Comparison of ENCODE assay signal across 25 cellular contexts in the genomic region with DNA sequence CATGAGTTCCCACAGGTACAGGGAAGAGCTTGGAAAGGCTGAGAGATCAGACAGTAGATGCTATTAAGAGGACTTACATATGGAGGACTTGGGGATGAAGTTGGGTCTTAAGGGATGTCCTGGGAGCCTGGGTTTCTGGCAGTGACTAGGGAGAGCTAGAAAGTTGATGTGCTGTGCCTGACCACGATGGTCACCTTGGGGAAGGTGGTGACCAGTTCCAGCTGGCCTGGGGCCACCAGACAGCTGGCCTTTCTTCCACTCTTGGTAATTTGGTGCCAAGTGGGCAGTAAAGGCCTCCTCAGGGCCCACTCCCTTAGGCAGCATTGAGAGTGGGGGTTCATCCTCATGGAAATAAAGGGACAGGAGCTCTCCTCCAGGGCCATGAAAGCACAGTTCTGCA. TPM values are rescaled to one million over a fixed set of nuclear protein-coding genes. Genes with fewer than 3 reads are reported as not detected.
DNase-seq lines count a peak whose midpoint lies in the region; ATAC-seq and TF ChIP-seq lines count a peak whose summit lies in the region.
"Had no signal": no experiment of that assay in that cellular context is flagged by ENCODE, and none has a peak within 500 bp of the region (broad histone marks: within the 10 kb centered on the region; RNA-seq: fewer than 3 reads in every experiment).

No MANE protein-coding gene starts in this region.

- peaks cover 12% of the 10 kb centered on the region for H3K4me1 ChIP-seq in CD4-positive, CD25-positive, alpha-beta regulatory T cell (ENCODE audit: control insufficient read depth, insufficient read depth, low read length, poor library complexity, severe bottlenecking)
- H3K4me1 ChIP-seq in body of pancreas: peaks cover 7% of the 10 kb centered on the region
- H3K4me1 ChIP-seq: HAP-1, SJSA1 had no signal

- H3K27ac ChIP-seq in CD4-positive, CD25-positive, alpha-beta regulatory T cell (ENCODE audit: insufficient read depth, low read length, poor library complexity, severe bottlenecking): no peak overlapping the region
- no peak overlapping the region for H3K27ac ChIP-seq in body of pancreas
- H3K27ac ChIP-seq: 22Rv1, PC-9, SJSA1 had no signal

- H3K36me3 Mint-ChIP-seq in T-helper 1 cell treated with Interleukin-12 subunit alpha and Interleukin-12 subunit beta and Interleukin-4 antibody, amounts not matched to agents 30 μg/mL and 1 μg/mL, for 36 hours (ENCODE audit: low read depth): peaks cover 10% of the 10 kb centered on the region
- peaks cover 15% of the 10 kb centered on the region for H3K36me3 Mint-ChIP-seq in CD4-positive, CD25-positive, alpha-beta regulatory T cell
- peaks cover 6% of the 10 kb centered on the region for H3K36me3 Mint-ChIP-seq in stimulated activated memory B cell treated with anti-CD40 and anti-IgM and Interleukin-4, amounts not matched to agents 10 μg/mL and 1 μg/mL and 100 μg/mL, for 72 hours
- H3K36me3 Mint-ChIP-seq in chondrocyte (ENCODE audit: low read depth): peaks cover 3% of the 10 kb centered on the region

- TF ChIP-seq CTCF in body of pancreas (IDR thresholded peaks at IDR 0.05) (no peak), chondrocyte (IDR thresholded peaks at IDR 0.05) (no peak)

- DNase-seq in T-helper 1 cell: no peak
- DNase-seq in CD4-positive, CD25-positive, alpha-beta regulatory T cell: no peak
- DNase-seq in body of pancreas: peak; percentile 40 to 72 (median 56)
- no peak for DNase-seq in NCI-H1436 (lab: John Stamatoyannopoulos, UW)
- DNase-seq in chondrocyte (ENCODE audit: low spot score): no peak
- DNase-seq: DMS153; DND-41; HFFc6; KG1; MG63; NCI-H1694; NCI-H2029 treated with DMSO at 0.1 percent for 48 hours; NCI-H446 treated with DMSO at 0.1 percent for 48 hours; NCI-H526; NCI-H82; NK-92 treated with Interleukin-12 subunit alpha and Interleukin-12 subunit beta, amount 100 ng/mL, for 24 hours; PC-9; Right ventricle myocardium superior; RPMI8226 had no signal

- H3K4me3 Mint-ChIP-seq in T-helper 1 cell treated with Interleukin-12 subunit alpha and Interleukin-12 subunit beta and Interleukin-4 antibody, amounts not matched to agents 30 μg/mL and 1 μg/mL, for 36 hours: no peak overlapping the region
- H3K4me3 Mint-ChIP-seq in CD4-positive, CD25-positive, alpha-beta regulatory T cell: no peak overlapping the region
- H3K4me3 Mint-ChIP-seq in stimulated activated memory B cell treated with anti-CD40 and anti-IgM and Interleukin-4, amounts not matched to agents 10 μg/mL and 1 μg/mL and 100 μg/mL, for 72 hours: no peak overlapping the region
- H3K4me3 Mint-ChIP-seq in chondrocyte (ENCODE audit: unreplicated experiment): no peak overlapping the region
- H3K4me3 Mint-ChIP-seq: B cell, HFFc6 had no signal

- WGBS in body of pancreas, 2 donors: 38 to 50% methylated on average over 1 of the region's 1 CpG

- H3K9me3 Mint-ChIP-seq in T-helper 1 cell treated with Interleukin-12 subunit alpha and Interleukin-12 subunit beta and Interleukin-4 antibody, amounts not matched to agents 30 μg/mL and 1 μg/mL, for 36 hours: peaks cover 18% of the 10 kb centered on the region
- H3K9me3 Mint-ChIP-seq in CD4-positive, CD25-positive, alpha-beta regulatory T cell: peaks cover 0 to 12% (median 7%) of the 10 kb centered on the region in 7 donors
- H3K9me3 Mint-ChIP-seq in stimulated activated memory B cell treated with anti-CD40 and anti-IgM and Interleukin-4, amounts not matched to agents 10 μg/mL and 1 μg/mL and 100 μg/mL, for 72 hours: peaks cover 8% of the 10 kb centered on the region
- H3K9me3 Mint-ChIP-seq in chondrocyte (ENCODE audit: low read depth): peaks cover 18% of the 10 kb centered on the region

- H3K27ac Mint-ChIP-seq in T-helper 1 cell treated with Interleukin-12 subunit alpha and Interleukin-12 subunit beta and Interleukin-4 antibody, amounts not matched to agents 30 μg/mL and 1 μg/mL, for 36 hours: peak overlapping the region; percentile 91
- H3K27ac Mint-ChIP-seq in CD4-positive, CD25-positive, alpha-beta regulatory T cell: peak overlapping the region; percentile 9 to 82 (median 81)
- peak overlapping the region; percentile 98 for H3K27ac Mint-ChIP-seq in stimulated activated memory B cell treated with anti-CD40 and anti-IgM and Interleukin-4, amounts not matched to agents 10 μg/mL and 1 μg/mL and 100 μg/mL, for 72 hours
- no peak overlapping the region for H3K27ac Mint-ChIP-seq in chondrocyte (ENCODE audit: unreplicated experiment)
- H3K27ac Mint-ChIP-seq: B cell, HFFc6 had no signal

- no peak for ATAC-seq in CD4-positive, CD25-positive, alpha-beta regulatory T cell (ENCODE audit: low read depth in 2 of 2)
- ATAC-seq in body of pancreas: peak; percentile 38
- ATAC-seq in stimulated activated memory B cell treated with anti-CD40 and anti-IgM and Interleukin-4, amounts not matched to agents 10 μg/mL and 1 μg/mL and 100 μg/mL, for 72 hours: no peak

- H3K4me3 ChIP-seq in CD4-positive, CD25-positive, alpha-beta regulatory T cell (ENCODE audit: low read depth, low read length): no peak overlapping the region
- H3K4me3 ChIP-seq in body of pancreas: no peak overlapping the region
- H3K4me3 ChIP-seq: HAP-1, MG63, PC-9, SJSA1 had no signal

- peaks cover 3 to 9% of the 10 kb centered on the region in 2 experiments for H3K9me3 ChIP-seq in CD4-positive, CD25-positive, alpha-beta regulatory T cell (ENCODE audit: control insufficient read depth in 2 of 2, low read length in 2 of 2)
- H3K9me3 ChIP-seq in body of pancreas: no peaks in the 10 kb centered on the region
- H3K9me3 ChIP-seq: HAP-1 had no signal

- H3K27me3 ChIP-seq in CD4-positive, CD25-positive, alpha-beta regulatory T cell (ENCODE audit: control insufficient read depth, insufficient read depth, low read length): no peaks in the 10 kb centered on the region
- no peaks in the 10 kb centered on the region for H3K27me3 ChIP-seq in body of pancreas
- H3K27me3 ChIP-seq: SJSA1 had no signal

- peaks cover 5% of the 10 kb centered on the region for H3K27me3 Mint-ChIP-seq in T-helper 1 cell treated with Interleukin-12 subunit alpha and Interleukin-12 subunit beta and Interleukin-4 antibody, amounts not matched to agents 30 μg/mL and 1 μg/mL, for 36 hours (ENCODE audit: low read depth)
- H3K27me3 Mint-ChIP-seq in CD4-positive, CD25-positive, alpha-beta regulatory T cell: no peaks in the 10 kb centered on the region
- H3K27me3 Mint-ChIP-seq in stimulated activated memory B cell treated with anti-CD40 and anti-IgM and Interleukin-4, amounts not matched to agents 10 μg/mL and 1 μg/mL and 100 μg/mL, for 72 hours: no peaks in the 10 kb centered on the region
- H3K27me3 Mint-ChIP-seq in chondrocyte (ENCODE audit: low read depth): peaks cover 44% of the 10 kb centered on the region

- H3K4me1 Mint-ChIP-seq in T-helper 1 cell treated with Interleukin-12 subunit alpha and Interleukin-12 subunit beta and Interleukin-4 antibody, amounts not matched to agents 30 μg/mL and 1 μg/mL, for 36 hours (ENCODE audit: low read depth): peaks cover 30% of the 10 kb centered on the region
- H3K4me1 Mint-ChIP-seq in CD4-positive, CD25-positive, alpha-beta regulatory T cell: peaks cover 6 to 27% (median 17%) of the 10 kb centered on the region in 4 donors
- peaks cover 29% of the 10 kb centered on the region for H3K4me1 Mint-ChIP-seq in stimulated activated memory B cell treated with anti-CD40 and anti-IgM and Interleukin-4, amounts not matched to agents 10 μg/mL and 1 μg/mL and 100 μg/mL, for 72 hours
- H3K4me1 Mint-ChIP-seq in chondrocyte (ENCODE audit: low read depth): no peaks in the 10 kb centered on the region

- TF ChIP-seq POLR2A in body of pancreas (IDR thresholded peaks at IDR 0.05): no peak

- intact Hi-C loops in body of pancreas (cut with DNase I): no loop called here

- H3K36me3 ChIP-seq in CD4-positive, CD25-positive, alpha-beta regulatory T cell (ENCODE audit: control insufficient read depth, insufficient read depth, low read length): no peaks in the 10 kb centered on the region
- no peaks in the 10 kb centered on the region for H3K36me3 ChIP-seq in body of pancreas (replicated peaks in 1 of 2; ENCODE audit: insufficient read depth in 1 of 2, low read depth in 2 of 2)
- H3K36me3 ChIP-seq: HAP-1, MG63, SJSA1 had no signal

RNA-seq across cellular contexts. Expression of a gene that starts 13.9 kb away (rescaled TPM):
- total RNA-seq in CD4-positive, CD25-positive, alpha-beta regulatory T cell: 27.0 TPM
- polyA plus RNA-seq in CD4-positive, CD25-positive, alpha-beta regulatory T cell: 10 to 100 TPM in 2 of 4 donors, 1 to 10 TPM in 2; 5.7 to 10.6 (median 8.8) TPM
- total RNA-seq in body of pancreas (1 to 10 TPM; 2.0 to 2.9 TPM), chondrocyte (0.05 to 0.19 TPM (median 0.08 TPM) in 3 replicates)
- total RNA-seq: PC-9 had no signal

RNA-seq across cellular contexts. Expression of a gene that starts 38.7 kb away (rescaled TPM):
- 53.1 TPM for total RNA-seq in CD4-positive, CD25-positive, alpha-beta regulatory T cell
- 100 to 1,000 TPM in 2 of 4 donors, 10 to 100 TPM in 2; 57.8 to 126 (median 84.6) TPM for polyA plus RNA-seq in CD4-positive, CD25-positive, alpha-beta regulatory T cell
- total RNA-seq in body of pancreas (1 to 10 TPM; 5.9 to 6.0 TPM), chondrocyte (not detected in 3 replicates)
- total RNA-seq: HFFc6, SJSA1 had no signal

Comparison
In these comparisons a context has a peak if more than half of its experiments do, and no peak if none do; other contexts are left out.
1. DNase-seq: peak in body of pancreas (4 of 4); none in T-helper 1 cell (0 of 5), CD4-positive, CD25-positive, alpha-beta regulatory T cell (0 of 3), NCI-H1436 (single experiment) and chondrocyte (single experiment).